Comparison of ENCODE assay signal across 9 cellular contexts in genomic region chr19:45999653-46000121, GRCh38. TPM values are rescaled to one million over a fixed set of nuclear protein-coding genes. Genes with fewer than 3 reads are reported as not detected.
DNase-seq lines count a peak whose midpoint lies in the region; ATAC-seq and TF ChIP-seq lines count a peak whose summit lies in the region.
"Had no signal": no experiment of that assay in that cellular context is flagged by ENCODE, and none has a peak within 500 bp of the region (broad histone marks: within the 10 kb centered on the region; RNA-seq: fewer than 3 reads in every experiment).

No MANE protein-coding gene starts in this region.

- peak overlapping the region; percentile 59 for H3K27ac ChIP-seq in neural cell (ENCODE audit: low read length)
- no peak overlapping the region for H3K27ac ChIP-seq in thyroid gland

- no peaks in the 10 kb centered on the region for H4K20me1 ChIP-seq in neural cell (ENCODE audit: insufficient read depth)

- WGBS in thyroid gland, 2 donors, result 21 to 23% methylated on average over 14 of the region's 14 CpGs

- H3K9ac ChIP-seq in neural cell (ENCODE audit: low read length), result peak overlapping the region; percentile 68

- no peak for TF ChIP-seq EP300 in neural cell (conservative IDR thresholded peaks at IDR 0.05; ENCODE audit: poor library complexity, severe bottlenecking)

- no peak for TF ChIP-seq POLR2A in thyroid gland (IDR thresholded peaks at IDR 0.05)

- TF ChIP-seq RAD21 in neural cell (conservative IDR thresholded peaks at IDR 0.05), result no peak

- intact Hi-C loops in thyroid gland (cut with DNase I), result no loop called here

- ATAC-seq in HG03571 (IDR thresholded peaks at IDR 0.05; ENCODE audit: unreplicated experiment), result no peak

- TF ChIP-seq CTCF in neural cell (IDR thresholded peaks at IDR 0.05; ENCODE audit: poor library complexity, severe bottlenecking) (no peak), GM13976 (IDR thresholded peaks at IDR 0.05; ENCODE audit: borderline replicate concordance, control extremely low read depth, extremely low read depth, insufficient read depth, missing control alignments) (no peak), thyroid gland (IDR thresholded peaks at IDR 0.05) (no peak)

- no peaks in the 10 kb centered on the region for H3F3A ChIP-seq in neural cell (ENCODE audit: insufficient read depth, low read length, poor library complexity, severe bottlenecking)

- no peaks in the 10 kb centered on the region for H3K9me3 ChIP-seq in neural cell (ENCODE audit: low read length)
- no peaks in the 10 kb centered on the region for H3K9me3 ChIP-seq in thyroid gland

- peaks cover 3% of the 10 kb centered on the region for H3K79me2 ChIP-seq in neural cell (replicated peaks; ENCODE audit: insufficient read depth, low read length)

- no peaks in the 10 kb centered on the region for H3K36me3 ChIP-seq in neural cell (ENCODE audit: insufficient read depth, low read length)
- no peaks in the 10 kb centered on the region for H3K36me3 ChIP-seq in thyroid gland

- H2AFZ ChIP-seq in neural cell (ENCODE audit: low read depth, low read length), result no peak overlapping the region

- in situ Hi-C loops in KBM-7 (cut with MboI; ENCODE audit: low pct_unique_long_range_greater_than_20kb, low sequenced_read_pairs), result no loop called here
- in situ Hi-C loops in GM13976 (cut with MboI; ENCODE audit: low sequenced_read_pairs, unreplicated experiment), result no loop called here

- H3K27me3 ChIP-seq in neural cell (ENCODE audit: insufficient read depth, low read depth, low read length), result no peaks in the 10 kb centered on the region
- H3K27me3 ChIP-seq in thyroid gland, result no peaks in the 10 kb centered on the region

- H3K4me3 ChIP-seq in neural cell (ENCODE audit: low read length) (peak overlapping the region; percentile 67), thyroid gland (replicated peaks in 1 of 3) (no peak overlapping the region)

- H3K9me2 ChIP-seq in neural cell (ENCODE audit: insufficient read depth, low read length), result no peaks in the 10 kb centered on the region

- no peak overlapping the region for H3K4me2 ChIP-seq in neural cell (ENCODE audit: low read length)

- peaks cover 6 to 26% of the 10 kb centered on the region in 2 donors for H3K4me1 ChIP-seq in thyroid gland

- DNase-seq in Daoy (ENCODE audit: low read depth), result peak; percentile 40
- peak; percentile 24 to 63 for DNase-seq in NCI-H1930 (lab: John Stamatoyannopoulos, UW)
- peak; percentile 95 for DNase-seq in cerebellum (ENCODE audit: low spot score)
- no peak for DNase-seq in KBM-7
- no peak for DNase-seq in GM13976 (ENCODE audit: low spot score)
- DNase-seq in thyroid gland, result no peak

TF ChIP-seq in neural cell, 6 proteins besides CTCF, POLR2A, EP300 and RAD21:
- TF ChIP-seq MXI1 (conservative IDR thresholded peaks at IDR 0.05; ENCODE audit: poor library complexity, severe bottlenecking) (no peak), SMC3 (conservative IDR thresholded peaks at IDR 0.05; ENCODE audit: poor library complexity) (no peak), TAF1 (IDR thresholded peaks at IDR 0.05; ENCODE audit: low read depth) (no peak), EZH2 (IDR thresholded peaks at IDR 0.05; ENCODE audit: borderline replicate concordance, insufficient read depth, low read length, poor library complexity, severe bottlenecking) (no peak), REST (IDR thresholded peaks at IDR 0.05; ENCODE audit: borderline replicate concordance) (no peak), POLR2AphosphoS5 (IDR thresholded peaks at IDR 0.05) (peak; percentile 31)

RNA-seq across cellular contexts. Expression of gene CCDC61, which starts 4.4 kb away (rescaled TPM):
- total RNA-seq in Daoy (2014; rRNA removed; shearing (Covaris generic)), result 5.5 and 7.7 TPM in 2 replicates
- total RNA-seq in cerebellum (5.5 TPM), thyroid gland (10 to 100 TPM in 2 of 4 donors, 1 to 10 TPM in 2; 8.5 to 12.4 (median 9.8) TPM)
- 0.82 and 1.4 TPM in 2 replicates for polyA plus RNA-seq in neural cell
- polyA minus RNA-seq in neural cell, result 2.7 and 11.9 TPM in 2 replicates

RNA-seq across cellular contexts. Expression of gene PGLYRP1, which starts 23.2 kb away (rescaled TPM):
- not detected in 2 replicates for total RNA-seq in Daoy (2014; rRNA removed; shearing (Covaris generic))
- not detected for total RNA-seq in cerebellum
- polyA plus RNA-seq in neural cell, result not detected in 2 replicates
- polyA minus RNA-seq in neural cell, result not detected in 2 replicates
- total RNA-seq in thyroid gland, result 1 to 10 TPM in 1 of 4 donors, not detected in 3; 2.0 TPM
- total RNA-seq: pulmonary artery endothelial cell had no signal

RNA-seq across cellular contexts. Expression of gene NOVA2, which starts 26.0 kb away (rescaled TPM):
- total RNA-seq in Daoy (2014; rRNA removed; shearing (Covaris generic)), result not detected in 2 replicates
- total RNA-seq in cerebellum, result 17.5 TPM
- polyA plus RNA-seq in neural cell, result 7.6 and 9.3 TPM in 2 replicates
- polyA minus RNA-seq in neural cell, result 18.0 and 27.3 TPM in 2 replicates
- total RNA-seq in thyroid gland, result 1 to 10 TPM; 1.5 to 3.6 (median 2.6) TPM

RNA-seq across cellular contexts. Expression of gene IGFL4, which starts 41.1 kb away (rescaled TPM):
- not detected in 2 replicates for total RNA-seq in Daoy (2014; rRNA removed; shearing (Covaris generic))
- total RNA-seq in cerebellum, result 1.5 TPM
- polyA plus RNA-seq in neural cell, result 4.4 and 5.2 TPM in 2 replicates
- polyA minus RNA-seq in neural cell, result 2.2 and 2.4 TPM in 2 replicates
- not detected for total RNA-seq in thyroid gland

Comparison
In these comparisons a context has a peak if more than half of its experiments do, and no peak if none do; other contexts are left out.
1. DNase-seq: peak in Daoy (single experiment), NCI-H1930 (2 of 2) and cerebellum (single experiment); none in KBM-7 (single experiment), GM13976 (single experiment) and thyroid gland (0 of 2).